In the genomic region with DNA sequence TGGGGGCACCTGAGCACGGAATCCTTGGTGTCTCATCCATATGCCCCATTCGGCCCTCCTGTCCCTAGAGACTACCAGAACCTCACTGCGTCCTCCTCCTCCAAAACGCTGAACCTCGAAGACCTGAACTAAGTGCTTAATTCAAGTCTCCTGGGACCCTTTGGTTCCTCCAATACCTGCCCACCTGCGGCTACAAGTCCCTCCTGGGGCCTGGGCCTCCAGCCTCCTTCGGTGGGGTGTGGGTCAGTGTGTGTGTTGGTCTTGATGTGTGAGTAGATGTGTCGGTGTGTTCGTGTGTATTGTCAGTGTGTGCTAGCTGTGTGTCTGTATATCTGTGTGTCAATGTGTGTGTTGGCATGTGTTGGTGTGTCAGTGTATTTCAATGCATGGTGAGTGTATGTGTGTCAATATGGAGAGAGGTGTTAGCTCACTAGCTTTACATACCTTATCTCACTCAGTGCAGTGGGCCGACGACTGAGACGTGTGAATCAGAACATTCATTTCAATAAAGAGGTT, we compare ENCODE assay signal across 17 cellular contexts. TPM values are rescaled to one million over a fixed set of nuclear protein-coding genes. Genes with fewer than 3 reads are reported as not detected.
A peak's percentile ranks its signal among the peaks of the same experiment; 100 is the strongest.
DNase-seq lines count a peak whose midpoint lies in the region; TF ChIP-seq lines count a peak whose summit lies in the region.
"Had no signal": no experiment of that assay in that cellular context is flagged by ENCODE, and none has a peak within 500 bp of the region (broad histone marks: within the 10 kb centered on the region; RNA-seq: fewer than 3 reads in every experiment).

No MANE protein-coding gene starts in this region.

- no peak overlapping the region for H3K27ac Mint-ChIP-seq in activated T-helper 2 cell treated with anti-CD3 and anti-CD28 coated beads, Interferon-gamma antibody, Interleukin-2, Interleukin-4, amounts not matched to agents 10 μg/mL and 5 μg/mL and 100 μg/mL, durations not matched to agents 14 hours and 24 hours and 36 hours
- H3K27ac Mint-ChIP-seq in neural crest cell (ENCODE audit: unreplicated experiment), result peak overlapping the region; percentile 84
- H3K27ac Mint-ChIP-seq: activated CD4-positive, alpha-beta T cell treated with anti-CD3 and anti-CD28 coated beads, Interleukin-2, amount 10 ng/mL, durations not matched to agents 7 days and 5 days; activated naive CD4-positive, alpha-beta T cell treated with anti-CD3 and anti-CD28 coated beads for 36 hours had no signal

- H3K36me3 ChIP-seq in GM06990 (ENCODE audit: control insufficient read depth, insufficient read depth, low read length) (no peaks in the 10 kb centered on the region), HEK293 (ENCODE audit: control insufficient read depth in 2 of 2, insufficient read depth in 1 of 2, low read length in 2 of 2) (no peaks in the 10 kb centered on the region), transverse colon (no peaks in the 10 kb centered on the region)
- H3K36me3 ChIP-seq: lower lobe of right lung, prostate gland had no signal

- WGBS in transverse colon (ENCODE audit: low coverage in 1 of 2), 2 donors, result 40 to 85% methylated on average over 1 to 12 of the region's 12 CpGs

- H3K4me3 ChIP-seq in GM06990 (replicated peaks; ENCODE audit: low read depth, low read length), result no peak overlapping the region
- no peak overlapping the region for H3K4me3 ChIP-seq in HEK293 (ENCODE audit: low read depth, low read length)
- no peak overlapping the region for H3K4me3 ChIP-seq in coronary artery
- H3K4me3 ChIP-seq in transverse colon, result no peak overlapping the region
- H3K4me3 ChIP-seq: lower lobe of right lung, prostate gland, skin epidermis had no signal

- no peaks in the 10 kb centered on the region for H3K9me3 ChIP-seq in HEK293 (ENCODE audit: control insufficient read depth, insufficient read depth, low read depth, low read length)
- no peaks in the 10 kb centered on the region for H3K9me3 ChIP-seq in transverse colon
- H3K9me3 ChIP-seq: lower lobe of right lung, prostate gland had no signal

- TF ChIP-seq CTCF in GM06990 (IDR thresholded peaks at IDR 0.05; ENCODE audit: insufficient read depth, low read length, poor library complexity, severe bottlenecking) (no peak), HEK293 (tag by site-specific recombination; IDR thresholded peaks at IDR 0.05) (no peak), neural crest cell (conservative IDR thresholded peaks at IDR 0.05) (no peak), coronary artery (IDR thresholded peaks at IDR 0.05) (no peak), transverse colon (IDR thresholded peaks at IDR 0.05) (no peak)

- no peak for TF ChIP-seq EP300 in transverse colon (IDR thresholded peaks at IDR 0.05; ENCODE audit: low read depth)

- H3K4me3 Mint-ChIP-seq in activated T-helper 2 cell treated with anti-CD3 and anti-CD28 coated beads, Interferon-gamma antibody, Interleukin-2, Interleukin-4, amounts not matched to agents 10 μg/mL and 5 μg/mL and 100 μg/mL, durations not matched to agents 14 hours and 24 hours and 36 hours (ENCODE audit: low read depth), result peak overlapping the region; percentile 9
- peak overlapping the region; percentile 80 for H3K4me3 Mint-ChIP-seq in neural crest cell
- H3K4me3 Mint-ChIP-seq: activated CD4-positive, alpha-beta T cell treated with anti-CD3 and anti-CD28 coated beads, Interleukin-2, amount 10 ng/mL, durations not matched to agents 7 days and 5 days; activated naive CD4-positive, alpha-beta T cell treated with anti-CD3 and anti-CD28 coated beads for 36 hours had no signal

- H3K9me3 Mint-ChIP-seq in activated T-helper 2 cell treated with anti-CD3 and anti-CD28 coated beads, Interferon-gamma antibody, Interleukin-2, Interleukin-4, amounts not matched to agents 10 μg/mL and 5 μg/mL and 100 μg/mL, durations not matched to agents 14 hours and 24 hours and 36 hours, result no peaks in the 10 kb centered on the region
- peaks cover 3% of the 10 kb centered on the region for H3K9me3 Mint-ChIP-seq in neural crest cell
- H3K9me3 Mint-ChIP-seq: activated CD4-positive, alpha-beta T cell treated with anti-CD3 and anti-CD28 coated beads, Interleukin-2, amount 10 ng/mL, durations not matched to agents 7 days and 5 days; activated naive CD4-positive, alpha-beta T cell treated with anti-CD3 and anti-CD28 coated beads for 36 hours had no signal

- CTCF ChIA-PET in HEK293 (lab: Yijun Ruan, JAX), result interaction anchor here (1.0 to 1.3 kb wide), 2 partner anchors 10 to 87 kb away, joined by 3 to 4 read pairs; no protein-coding TSS in a partner anchor

- no peaks in the 10 kb centered on the region for H3K27me3 Mint-ChIP-seq in activated T-helper 2 cell treated with anti-CD3 and anti-CD28 coated beads, Interferon-gamma antibody, Interleukin-2, Interleukin-4, amounts not matched to agents 10 μg/mL and 5 μg/mL and 100 μg/mL, durations not matched to agents 14 hours and 24 hours and 36 hours (ENCODE audit: low read depth)
- no peaks in the 10 kb centered on the region for H3K27me3 Mint-ChIP-seq in neural crest cell (ENCODE audit: low read depth)
- H3K27me3 Mint-ChIP-seq: activated CD4-positive, alpha-beta T cell treated with anti-CD3 and anti-CD28 coated beads, Interleukin-2, amount 10 ng/mL, durations not matched to agents 7 days and 5 days had no signal

- H3K36me3 Mint-ChIP-seq in activated T-helper 2 cell treated with anti-CD3 and anti-CD28 coated beads, Interferon-gamma antibody, Interleukin-2, Interleukin-4, amounts not matched to agents 10 μg/mL and 5 μg/mL and 100 μg/mL, durations not matched to agents 14 hours and 24 hours and 36 hours (ENCODE audit: low read depth), result peaks cover 17% of the 10 kb centered on the region
- peaks cover 4% of the 10 kb centered on the region for H3K36me3 Mint-ChIP-seq in neural crest cell (ENCODE audit: low read depth)

- in situ Hi-C loops in transverse colon (cut with MboI; ENCODE audit: low pct_ligation_motif_present in 1 of 4, low pct_unique_long_range_greater_than_20kb in 1 of 4, low sequenced_read_pairs in 3 of 4), result no loop called here

- H3K4me1 Mint-ChIP-seq in activated T-helper 2 cell treated with anti-CD3 and anti-CD28 coated beads, Interferon-gamma antibody, Interleukin-2, Interleukin-4, amounts not matched to agents 10 μg/mL and 5 μg/mL and 100 μg/mL, durations not matched to agents 14 hours and 24 hours and 36 hours (ENCODE audit: low read depth), result peaks cover 9% of the 10 kb centered on the region
- H3K4me1 Mint-ChIP-seq in neural crest cell, result peaks cover 19% of the 10 kb centered on the region

- DNase-seq in GM06990 (ENCODE audit: extremely low read depth, insufficient read length) (peak; percentile 58), neural crest cell (ENCODE audit: low read depth, low spot score) (no peak), NCI-H1048 (lab: John Stamatoyannopoulos, UW) (no peak), coronary artery (ENCODE audit: low spot score) (no peak), transverse colon (no peak)
- no peak for DNase-seq in activated T-helper 2 cell treated with anti-CD3 and anti-CD28 coated beads, Interferon-gamma antibody, Interleukin-2, Interleukin-4, amounts not matched to agents 10 μg/mL and 5 μg/mL and 100 μg/mL, durations not matched to agents 14 hours and 24 hours and 36 hours (ENCODE audit: low spot score)
- DNase-seq: activated CD4-positive, alpha-beta T cell treated with anti-CD3 and anti-CD28 coated beads, Interleukin-2, amount 10 ng/mL, durations not matched to agents 7 days and 5 days; activated naive CD4-positive, alpha-beta T cell treated with anti-CD3 and anti-CD28 coated beads for 36 hours; AML-193; HCEC 1CT; Kasumi-1; lower lobe of right lung; NCI-H1105 treated with DMSO at 0.1 percent for 48 hours; stimulated activated CD4-positive, alpha-beta T cell treated with anti-CD3 and anti-CD28 coated beads, Interleukin-4, amount 100 ng/mL, for 1 hour had no signal

- H3K27me3 ChIP-seq in GM06990 (replicated peaks; ENCODE audit: control insufficient read depth, insufficient read depth, low read length) (no peaks in the 10 kb centered on the region), transverse colon (no peaks in the 10 kb centered on the region)

- intact Hi-C loops in activated T-helper 2 cell treated with anti-CD3 and anti-CD28 coated beads, Interferon-gamma antibody, Interleukin-2, Interleukin-4, amounts not matched to agents 10 μg/mL and 5 μg/mL and 100 μg/mL, durations not matched to agents 14 hours and 24 hours and 36 hours (cut with micrococcal nuclease), result loop anchor here (10.0 kb wide), 1 partner anchor 181 kb away; no protein-coding TSS in a partner anchor
- intact Hi-C loops in transverse colon (cut with DNase I; ENCODE audit: low total_unique reads), result no loop called here

- H3K27ac ChIP-seq in HEK293 (ENCODE audit: extremely low read depth, low read depth, low read length), result no peak overlapping the region
- H3K27ac ChIP-seq in coronary artery, result no peak overlapping the region
- H3K27ac ChIP-seq in transverse colon, result no peak overlapping the region
- H3K27ac ChIP-seq: lower lobe of right lung, prostate gland, skin epidermis had no signal

- no peak for TF ChIP-seq POLR2A in transverse colon (IDR thresholded peaks at IDR 0.05)

- POLR2A ChIA-PET in HEK293 (lab: Yijun Ruan, JAX), result no interaction called here

- H3K4me1 ChIP-seq in HEK293 (ENCODE audit: control insufficient read depth, insufficient read depth, low read length), result peaks cover 2% of the 10 kb centered on the region; the same call in 1 of the 2 replicates
- H3K4me1 ChIP-seq in transverse colon, result peaks cover 0 to 6% (median 0%) of the 10 kb centered on the region in 4 donors
- H3K4me1 ChIP-seq: lower lobe of right lung, prostate gland had no signal

TF ChIP-seq in HEK293, 187 proteins besides CTCF, POLR2A, EP300 and RAD21 (continues in another document):
- TF ChIP-seq ZEB2 (tag by site-specific recombination; IDR thresholded peaks at IDR 0.05), result no peak

RNA-seq across cellular contexts. Expression of gene SEPTIN6, which starts 2.6 kb away (rescaled TPM):
- total RNA-seq in activated T-helper 2 cell treated with anti-CD3 and anti-CD28 coated beads, Interferon-gamma antibody, Interleukin-2, Interleukin-4, amounts not matched to agents 10 μg/mL and 5 μg/mL and 100 μg/mL, durations not matched to agents 14 hours and 24 hours and 36 hours, result 175 and 179 TPM in 2 replicates
- total RNA-seq in neural crest cell (39.4 and 44.2 TPM in 2 replicates), transverse colon (10 to 100 TPM in 3 of 4 donors, 1 to 10 TPM in 1; 9.4 to 88.2 (median 21.8) TPM)
